Comparison of ENCODE assay signal across 33 cellular contexts in genomic region chr13:94739235-94739634, GRCh38. TPM values are rescaled to one million over a fixed set of nuclear protein-coding genes. Genes with fewer than 3 reads are reported as not detected.
"Had no signal": no experiment of that assay in that cellular context is flagged by ENCODE, and none has a peak within 500 bp of the region (broad histone marks: within the 10 kb centered on the region; RNA-seq: fewer than 3 reads in every experiment).

No MANE protein-coding gene starts in this region.

- DNase-seq: activated effector memory CD4-positive, alpha-beta T cell treated with anti-CD3 and anti-CD28 coated beads, Interleukin-2, amount 50 U/mL, for 16 hours; activated effector memory CD4-positive, alpha-beta T cell treated with Interleukin-2 at 50 U/mL for 16 hours; activated gamma-delta T cell; activated gamma-delta T cell treated with Interleukin-2 at 50 U/mL for 16 hours; activated naive CD4-positive, alpha-beta T cell; activated naive CD4-positive, alpha-beta T cell treated with anti-CD3 and anti-CD28 coated beads for 36 hours; activated naive CD4-positive, alpha-beta T cell treated with anti-CD3 and anti-CD28 coated beads, Interleukin-2, amount 10 ng/mL, durations not matched to agents 7 days and 5 days; activated naive CD4-positive, alpha-beta T cell treated with anti-CD3 and anti-CD28 coated beads, Interleukin-2, amount 50 U/mL, for 16 hours; activated naive CD4-positive, alpha-beta T cell treated with Interleukin-2 at 50 U/mL for 16 hours; activated naive CD8-positive, alpha-beta T cell treated with anti-CD3 and anti-CD28 coated beads for 36 hours; activated naive CD8-positive, alpha-beta T cell treated with anti-CD3 and anti-CD28 coated beads, Interleukin-2, amount 10 ng/mL, durations not matched to agents 7 days and 5 days; activated naive CD8-positive, alpha-beta T cell treated with anti-CD3 and anti-CD28 coated beads, Interleukin-2, amount 50 U/mL, for 24 hours; activated T-cell treated with anti-CD3 and anti-CD28 coated beads, Interleukin-2, amount 50 U/mL, for 24 hours; activated T-cell treated with anti-CD3 and anti-CD28 coated beads, Interleukin-2, amount 50 U/mL, for 4 hours; activated T-cell treated with anti-CD3 and anti-CD28 coated beads, Interleukin-2, amount 50 U/mL, for 48 hours; activated T-cell treated with anti-CD3 and anti-CD28 coated beads, Interleukin-2, amount 50 U/mL, for 72 hours; adrenal gland; amniotic stem cell; amygdala; anterior cingulate cortex; aorta; body of pancreas; brain microvascular endothelial cell; caudate nucleus; central memory CD4-positive, alpha-beta T cell; cerebellar nuclear complex had no signal

- H3K9me3 ChIP-seq: adrenal gland, ascending aorta, body of pancreas, breast epithelium had no signal

- H3K4me1 ChIP-seq: adrenal gland, ascending aorta, body of pancreas, breast epithelium had no signal

- H3K4me3 ChIP-seq: adrenal gland, ascending aorta, body of pancreas, breast epithelium, cardiac muscle cell had no signal

- ATAC-seq: activated naive CD4-positive, alpha-beta T cell treated with anti-CD3 and anti-CD28 coated beads, Interleukin-2, amount 50 U/mL, for 72 hours; activated naive CD8-positive, alpha-beta T cell treated with anti-CD3 and anti-CD28 coated beads, Interleukin-2, amount 50 U/mL, for 24 hours; activated T-cell treated with anti-CD3 and anti-CD28 coated beads, Interleukin-2, amount 50 U/mL, for 4 hours; activated T-cell treated with anti-CD3 and anti-CD28 coated beads, Interleukin-2, amount 50 U/mL, for 72 hours; activated T-helper 17 cell treated with anti-CD3 and anti-CD28 coated beads, Interleukin-2, amount 50 U/mL, for 72 hours; body of pancreas had no signal

- H3K27ac ChIP-seq: adrenal gland, ascending aorta, body of pancreas, brain microvascular endothelial cell, breast epithelium, cardiac muscle cell had no signal

- FAIRE-seq: astrocyte, bronchial epithelial cell had no signal

RNA-seq across cellular contexts. Expression of gene SOX21, which starts 26.9 kb away (rescaled TPM):
- polyA plus RNA-seq: adrenal gland, cardiac muscle cell had no signal
